ENCODE assay signal across 7 cellular contexts in genomic region chrX:39945709-39946108, GRCh38.
"Had no signal": no experiment of that assay in that cellular context is flagged by ENCODE, and none has a peak within 500 bp of the region (broad histone marks: within the 10 kb centered on the region; RNA-seq: fewer than 3 reads in every experiment).

No MANE protein-coding gene starts in this region.

- DNase-seq: GDM1, GF-D8 had no signal

- FAIRE-seq: G401.6, GM12878, GM12892, GM18507, GM19239 had no signal

- H3K4me3 ChIP-seq: GM12878 had no signal

- ATAC-seq: GM12878 had no signal
